In the genomic region with DNA sequence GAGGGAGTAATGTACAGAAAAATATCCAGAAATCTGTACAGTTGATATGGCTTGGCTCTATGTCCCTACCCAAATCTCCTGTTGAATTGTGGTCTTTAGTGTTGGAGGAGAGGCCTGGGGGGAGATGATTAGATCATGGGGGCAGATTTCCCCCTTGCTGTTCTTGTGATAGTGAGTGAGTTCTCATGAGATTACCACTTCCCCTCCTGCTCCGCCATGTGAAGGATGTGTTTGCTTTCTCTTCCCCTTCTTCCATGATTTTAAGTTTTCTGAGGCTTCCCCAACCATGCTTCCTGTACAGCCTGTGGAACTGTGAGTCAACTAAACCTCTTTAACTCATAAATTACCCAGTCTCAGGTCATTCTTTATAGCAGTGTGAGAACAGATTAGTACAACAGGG, we compare ENCODE assay signal across 11 cellular contexts. TPM values are rescaled to one million over a fixed set of nuclear protein-coding genes. Genes with fewer than 3 reads are reported as not detected.
DNase-seq lines count a peak whose midpoint lies in the region; ATAC-seq and TF ChIP-seq lines count a peak whose summit lies in the region.
"Not testable (repeated sequence)": the region's sequence is repeated elsewhere in the genome, so short reads cannot be mapped to it uniquely, and the experiment has no call there.
"Had no signal": no experiment of that assay in that cellular context is flagged by ENCODE, and none has a peak within 500 bp of the region (broad histone marks: within the 10 kb centered on the region; RNA-seq: fewer than 3 reads in every experiment).

No MANE protein-coding gene starts in this region.

- H3K9me3 ChIP-seq in naive thymus-derived CD4-positive, alpha-beta T cell (ENCODE audit: control insufficient read depth in 2 of 3, low read length in 3 of 3), result not testable (repeated sequence)

- not testable (repeated sequence) for H3K36me3 ChIP-seq in naive thymus-derived CD4-positive, alpha-beta T cell (ENCODE audit: control insufficient read depth in 2 of 3, insufficient read depth in 3 of 3, low read length in 3 of 3)

- not testable (repeated sequence) for H3K27ac ChIP-seq in HL-60 (replicated peaks); naive thymus-derived CD4-positive, alpha-beta T cell (ENCODE audit: low read depth, low read length)

- ATAC-seq in left lobe of liver, result peak; percentile 23
- peak; percentile 61 for ATAC-seq in naive thymus-derived CD4-positive, alpha-beta T cell

- not testable (repeated sequence) for H3K27me3 ChIP-seq in HL-60 (ENCODE audit: insufficient read depth, poor library complexity, severe bottlenecking); naive thymus-derived CD4-positive, alpha-beta T cell (ENCODE audit: control insufficient read depth in 2 of 2, insufficient read depth in 2 of 2, low read length in 2 of 2)

- intact Hi-C loops in naive thymus-derived CD4-positive, alpha-beta T cell (cut with micrococcal nuclease), result not testable (repeated sequence)

- H3K36me3 Mint-ChIP-seq in naive thymus-derived CD4-positive, alpha-beta T cell, result not testable (repeated sequence)

- not testable (repeated sequence) for H3K4me1 Mint-ChIP-seq in naive thymus-derived CD4-positive, alpha-beta T cell

- not testable (repeated sequence) for H3K27ac Mint-ChIP-seq in naive thymus-derived CD4-positive, alpha-beta T cell

- not testable (repeated sequence) for H3K4me1 ChIP-seq in naive thymus-derived CD4-positive, alpha-beta T cell (ENCODE audit: control insufficient read depth in 2 of 2, insufficient read depth in 2 of 2, low read length in 2 of 2)

- POLR2A ChIA-PET in naive thymus-derived CD4-positive, alpha-beta T cell (lab: Charles Lee), result not testable (repeated sequence)

- not testable (repeated sequence) for H3K27me3 Mint-ChIP-seq in naive thymus-derived CD4-positive, alpha-beta T cell

- CTCF ChIA-PET in naive thymus-derived CD4-positive, alpha-beta T cell (lab: Charles Lee), result not testable (repeated sequence)

- not testable (repeated sequence) for TF ChIP-seq CTCF in HL-60 (IDR thresholded peaks at IDR 0.05; ENCODE audit: insufficient read depth, low read length)

- DNase-seq in CD1c-positive myeloid dendritic cell (ENCODE audit: extremely low spot score), result peak; percentile 10
- DNase-seq in HL-60 (ENCODE audit: low read depth in 1 of 2, low spot score in 1 of 2), result peak; percentile 6 to 15
- peak; percentile 78 for DNase-seq in MV-4-11 (lab: John Stamatoyannopoulos, UW)
- DNase-seq in NOMO-1 treated with dmso at 0.1 percent for 144 hours (lab: John Stamatoyannopoulos, UW; ENCODE audit: unreplicated experiment), result peak; percentile 20
- DNase-seq in left lobe of liver (ENCODE audit: low spot score); naive thymus-derived CD4-positive, alpha-beta T cell: not testable (repeated sequence)

- H3K9me3 Mint-ChIP-seq in naive thymus-derived CD4-positive, alpha-beta T cell, result not testable (repeated sequence)

- H3K4me3 ChIP-seq in HL-60 (replicated peaks; ENCODE audit: insufficient read depth, low read length); naive thymus-derived CD4-positive, alpha-beta T cell (ENCODE audit: low read length): not testable (repeated sequence)

- H3K4me3 Mint-ChIP-seq in naive thymus-derived CD4-positive, alpha-beta T cell, result not testable (repeated sequence)

RNA-seq across cellular contexts. Expression of a gene that starts 29.0 kb away (rescaled TPM):
- not detected for total RNA-seq in left lobe of liver
- total RNA-seq in naive thymus-derived CD4-positive, alpha-beta T cell, result not detected
- not detected for polyA plus RNA-seq in naive thymus-derived CD4-positive, alpha-beta T cell
- total RNA-seq: CD4-positive, CD25-positive, alpha-beta regulatory T cell; CD8-positive, alpha-beta T cell; GM23338 had no signal
- polyA plus RNA-seq: CD4-positive, CD25-positive, alpha-beta regulatory T cell; GM23338 had no signal

RNA-seq across cellular contexts. Expression of a gene that starts 52.2 kb away (rescaled TPM):
- total RNA-seq in left lobe of liver, result not detected
- total RNA-seq in naive thymus-derived CD4-positive, alpha-beta T cell, result not detected
- polyA plus RNA-seq in naive thymus-derived CD4-positive, alpha-beta T cell, result not detected
- total RNA-seq: CD4-positive, CD25-positive, alpha-beta regulatory T cell; CD8-positive, alpha-beta T cell; GM23338; H4; H9 had no signal
- polyA plus RNA-seq: CD4-positive, CD25-positive, alpha-beta regulatory T cell; GM23338 had no signal
